In the genomic region with DNA sequence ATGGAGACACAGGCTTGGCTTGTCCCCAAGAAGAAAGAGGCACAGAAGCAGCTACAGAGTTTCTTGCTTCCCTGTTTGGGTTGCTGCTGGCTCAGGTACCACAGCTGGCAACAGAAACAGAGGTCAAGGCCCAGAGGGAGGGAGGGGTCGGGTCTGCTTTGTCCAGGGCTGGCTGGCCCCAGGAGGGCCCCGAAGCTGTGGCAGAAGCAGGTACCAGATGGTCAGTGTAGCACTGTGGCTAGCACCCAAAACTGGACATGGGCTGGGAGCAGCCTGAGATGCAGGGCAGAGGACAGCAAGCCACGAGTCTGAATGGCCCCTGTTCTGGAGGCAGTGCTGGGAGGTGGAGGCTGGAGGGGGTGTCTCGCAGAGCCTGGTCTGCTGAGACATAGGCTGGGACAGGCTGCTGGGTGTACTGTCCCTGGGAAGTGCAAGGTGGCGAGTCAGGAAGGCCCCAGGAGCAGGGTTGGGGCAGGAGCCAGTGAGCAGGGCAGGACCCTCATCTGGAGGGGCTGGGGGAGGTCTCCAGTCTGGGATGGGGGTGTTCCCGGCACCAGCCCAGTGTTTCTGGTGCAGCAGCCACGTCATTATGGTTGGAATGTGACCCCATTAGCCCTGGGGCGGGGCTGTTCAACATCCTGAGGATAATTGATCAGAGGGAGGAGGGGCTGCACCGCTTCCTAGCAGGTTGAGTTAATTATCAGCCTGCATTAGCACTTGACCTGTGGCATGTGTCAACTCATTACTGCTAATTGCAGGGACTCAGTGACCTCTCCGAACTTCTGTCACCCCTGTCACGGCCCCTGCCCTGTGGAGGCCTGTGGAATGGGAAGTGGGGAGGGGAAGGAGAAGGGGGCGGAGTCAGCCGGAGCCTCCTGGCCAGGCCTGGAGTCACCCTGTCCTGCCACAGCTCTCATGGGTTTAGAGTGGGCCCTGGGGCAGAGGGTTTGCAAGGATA, we compare ENCODE assay signal across 1 cellular context.
TF ChIP-seq lines count a peak whose summit lies in the region.

No MANE protein-coding gene starts in this region.

TF ChIP-seq in IMR-90, 13 proteins besides CTCF, POLR2A, EP300 and RAD21 (continued from another document):
- TF ChIP-seq SMC3 (IDR thresholded peaks at IDR 0.05; ENCODE audit: low read depth, low read length) (no peak), NFE2L2 (IDR thresholded peaks at IDR 0.05; ENCODE audit: low read depth, low read length) (no peak)
